8 cellular contexts compared by ENCODE assay signal in the genomic region with DNA sequence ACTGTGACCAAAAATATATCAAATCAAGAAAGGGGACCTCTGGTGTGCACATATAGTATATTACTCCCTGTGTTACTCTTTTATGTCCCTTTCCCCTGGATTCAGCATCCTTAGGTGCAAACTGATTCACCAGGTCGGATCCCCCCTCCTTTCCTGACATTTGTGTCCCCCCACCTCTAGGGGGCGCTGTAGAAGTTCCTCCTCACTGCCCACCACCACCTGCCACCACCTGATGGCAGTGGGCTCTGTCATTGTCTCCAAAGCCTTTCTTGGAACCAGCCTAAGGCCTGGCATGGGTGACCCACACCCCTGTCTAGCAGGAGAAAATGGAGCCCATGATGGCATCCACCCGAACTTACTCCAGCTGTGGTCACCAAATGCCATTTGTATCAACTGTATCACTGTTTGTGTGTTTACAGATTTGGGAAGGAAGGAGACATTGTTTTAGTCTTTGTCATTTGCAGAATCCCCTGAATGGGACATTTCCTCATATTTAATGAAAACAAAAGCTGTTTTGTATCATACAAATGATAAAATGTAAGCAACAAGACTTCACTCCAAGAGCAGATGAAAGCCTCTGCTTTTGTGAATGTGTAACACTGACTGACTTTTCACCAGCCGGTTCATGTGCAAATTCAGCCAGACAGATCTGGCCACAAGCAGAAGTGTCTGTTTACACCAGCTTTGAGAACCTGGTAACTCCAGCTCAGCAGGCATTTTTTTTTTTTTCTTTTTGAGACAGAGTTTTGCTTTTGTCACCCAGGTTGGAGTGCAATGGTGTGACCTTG.
DNase-seq lines count a peak whose midpoint lies in the region; ATAC-seq and TF ChIP-seq lines count a peak whose summit lies in the region.

No MANE protein-coding gene starts in this region.

- intact Hi-C loops in heart right ventricle (cut with DNase I), result no loop called here

- peaks cover 0 to 2% (median 0%) of the 10 kb centered on the region in 3 donors for H3K9me3 Mint-ChIP-seq in IgD-negative memory B cell

- no peaks in the 10 kb centered on the region for H3K36me3 ChIP-seq in heart right ventricle

- peak overlapping the region in 1 of 10 donors; percentile 21 for H3K27ac ChIP-seq in heart right ventricle

- no peaks in the 10 kb centered on the region for H3K27me3 Mint-ChIP-seq in IgD-negative memory B cell

- WGBS in heart right ventricle, 2 donors, result 63 to 65% methylated on average over 4 of the region's 4 CpGs

- DNase-seq in COLO668 (lab: John Stamatoyannopoulos, UW; ENCODE audit: unreplicated experiment) (peak; percentile 16), activated T-cell treated with anti-CD3 and anti-CD28 coated beads for 1 hour (ENCODE audit: low read depth) (peak; percentile 18), heart right ventricle (no peak), DMS153 treated with DMSO at 0.1 percent for 48 hours (lab: John Stamatoyannopoulos, UW; ENCODE audit: unreplicated experiment) (no peak)
- peak; percentile 66 for DNase-seq in stimulated activated CD8-positive, alpha-beta memory T cell treated with anti-CD3 and anti-CD28 coated beads, Interleukin-4, amount 100 ng/mL, for 48 hours

- no peak overlapping the region for H3K4me3 Mint-ChIP-seq in IgD-negative memory B cell

- peak overlapping the region in 2 of 3 donors; percentile 57 to 68 for H3K27ac Mint-ChIP-seq in IgD-negative memory B cell

- H3K4me3 ChIP-seq in heart right ventricle, result no peak overlapping the region

- H3K27me3 ChIP-seq in heart right ventricle, result no peaks in the 10 kb centered on the region

- peaks cover 2% of the 10 kb centered on the region for H3K36me3 Mint-ChIP-seq in IgD-negative memory B cell

- ATAC-seq in heart right ventricle, result peak in 4 of 8 donors; percentile 23 to 59 (median 33)
- ATAC-seq in HG02798 (IDR thresholded peaks at IDR 0.05; ENCODE audit: poor library complexity, unreplicated experiment), result no peak
- ATAC-seq in GM21576 (IDR thresholded peaks at IDR 0.05; ENCODE audit: unreplicated experiment), result no peak

- H3K4me1 Mint-ChIP-seq in IgD-negative memory B cell, result peaks cover 5 to 8% (median 6%) of the 10 kb centered on the region in 3 donors

- H3K9me3 ChIP-seq in heart right ventricle, result no peaks in the 10 kb centered on the region

- peaks cover 0 to 8% (median 0%) of the 10 kb centered on the region in 9 donors for H3K4me1 ChIP-seq in heart right ventricle

- peak in 8 of 9 donors; percentile 6 to 57 (median 38) for TF ChIP-seq CTCF in heart right ventricle (IDR thresholded peaks at IDR 0.05)

Comparison
In these comparisons a context has a peak if more than half of its experiments do, and no peak if none do; other contexts are left out.
1. DNase-seq: peak in COLO668 (single experiment), activated T-cell treated with anti-CD3 and anti-CD28 coated beads for 1 hour (single experiment) and stimulated activated CD8-positive, alpha-beta memory T cell treated with anti-CD3 and anti-CD28 coated beads, Interleukin-4, amount 100 ng/mL, for 48 hours (single experiment); none in heart right ventricle (0 of 2) and DMS153 treated with DMSO at 0.1 percent for 48 hours (single experiment).